2 cellular contexts compared by ENCODE assay signal in the genomic region with DNA sequence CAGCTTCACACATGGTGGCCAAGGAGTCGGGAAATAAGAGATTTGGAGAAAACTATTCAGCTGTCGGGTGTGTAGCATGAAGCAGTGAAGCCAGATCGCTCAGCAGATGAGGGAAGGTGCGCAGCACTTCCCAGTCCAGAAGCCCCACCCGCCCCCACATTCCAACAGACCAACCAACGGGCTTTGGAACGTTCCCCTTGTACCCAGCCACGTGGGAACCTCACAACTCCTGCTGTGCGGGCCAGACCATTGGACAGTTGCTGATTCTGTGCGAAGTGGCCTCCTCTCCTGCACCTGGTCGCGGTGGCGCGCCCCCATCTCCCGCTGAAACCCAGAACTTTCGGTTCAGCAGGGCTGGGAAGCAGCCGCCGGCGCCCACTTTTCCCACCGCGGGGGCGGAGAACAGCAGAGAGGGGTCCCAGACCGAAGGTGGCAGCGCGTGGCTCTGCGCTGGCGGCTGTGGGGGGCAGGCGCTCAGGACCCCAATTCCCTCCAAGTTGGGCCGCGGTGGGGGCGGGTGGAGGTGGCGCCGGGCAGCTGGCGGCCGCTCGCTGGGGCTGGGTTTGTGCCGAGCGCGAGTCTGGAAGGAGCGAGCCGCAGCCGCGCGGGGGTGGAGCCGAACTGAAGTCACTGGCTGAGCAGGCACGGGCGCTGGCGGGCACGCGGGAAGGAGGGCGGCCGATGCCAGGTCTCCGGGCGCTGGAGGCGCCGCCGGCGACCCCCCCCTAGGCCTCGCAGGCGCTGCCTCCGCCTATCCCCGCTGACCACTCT.
TF ChIP-seq lines count a peak whose summit lies in the region.

No MANE protein-coding gene starts in this region.

TF ChIP-seq in liver, 16 proteins besides CTCF, POLR2A, EP300 and RAD21 (continued from another document):
- TF ChIP-seq EGR1 (IDR thresholded peaks at IDR 0.05; ENCODE audit: low read depth in 2 of 2) (no peak), FOXA2 (IDR thresholded peaks at IDR 0.05) (no peak), NR2F2 (IDR thresholded peaks at IDR 0.05) (no peak), HNF4A (conservative IDR thresholded peaks at IDR 0.05) (no peak), MAX (IDR thresholded peaks at IDR 0.05) (no peak), ATF3 (IDR thresholded peaks at IDR 0.05) (no peak), TAF1 (conservative IDR thresholded peaks at IDR 0.05) (no peak)
- TF ChIP-seq, protein P1, sequence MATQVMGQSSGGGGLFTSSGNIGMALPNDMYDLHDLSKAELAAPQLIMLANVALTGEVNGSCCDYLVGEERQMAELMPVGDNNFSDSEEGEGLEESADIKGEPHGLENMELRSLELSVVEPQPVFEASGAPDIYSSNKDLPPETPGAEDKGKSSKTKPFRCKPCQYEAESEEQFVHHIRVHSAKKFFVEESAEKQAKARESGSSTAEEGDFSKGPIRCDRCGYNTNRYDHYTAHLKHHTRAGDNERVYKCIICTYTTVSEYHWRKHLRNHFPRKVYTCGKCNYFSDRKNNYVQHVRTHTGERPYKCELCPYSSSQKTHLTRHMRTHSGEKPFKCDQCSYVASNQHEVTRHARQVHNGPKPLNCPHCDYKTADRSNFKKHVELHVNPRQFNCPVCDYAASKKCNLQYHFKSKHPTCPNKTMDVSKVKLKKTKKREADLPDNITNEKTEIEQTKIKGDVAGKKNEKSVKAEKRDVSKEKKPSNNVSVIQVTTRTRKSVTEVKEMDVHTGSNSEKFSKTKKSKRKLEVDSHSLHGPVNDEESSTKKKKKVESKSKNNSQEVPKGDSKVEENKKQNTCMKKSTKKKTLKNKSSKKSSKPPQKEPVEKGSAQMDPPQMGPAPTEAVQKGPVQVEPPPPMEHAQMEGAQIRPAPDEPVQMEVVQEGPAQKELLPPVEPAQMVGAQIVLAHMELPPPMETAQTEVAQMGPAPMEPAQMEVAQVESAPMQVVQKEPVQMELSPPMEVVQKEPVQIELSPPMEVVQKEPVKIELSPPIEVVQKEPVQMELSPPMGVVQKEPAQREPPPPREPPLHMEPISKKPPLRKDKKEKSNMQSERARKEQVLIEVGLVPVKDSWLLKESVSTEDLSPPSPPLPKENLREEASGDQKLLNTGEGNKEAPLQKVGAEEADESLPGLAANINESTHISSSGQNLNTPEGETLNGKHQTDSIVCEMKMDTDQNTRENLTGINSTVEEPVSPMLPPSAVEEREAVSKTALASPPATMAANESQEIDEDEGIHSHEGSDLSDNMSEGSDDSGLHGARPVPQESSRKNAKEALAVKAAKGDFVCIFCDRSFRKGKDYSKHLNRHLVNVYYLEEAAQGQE (IDR thresholded peaks at IDR 0.05) = no peak

TF ChIP-seq in HepG2, 621 proteins besides CTCF, POLR2A, EP300 and RAD21 (continued from another document):
- TF ChIP-seq, protein P2, sequence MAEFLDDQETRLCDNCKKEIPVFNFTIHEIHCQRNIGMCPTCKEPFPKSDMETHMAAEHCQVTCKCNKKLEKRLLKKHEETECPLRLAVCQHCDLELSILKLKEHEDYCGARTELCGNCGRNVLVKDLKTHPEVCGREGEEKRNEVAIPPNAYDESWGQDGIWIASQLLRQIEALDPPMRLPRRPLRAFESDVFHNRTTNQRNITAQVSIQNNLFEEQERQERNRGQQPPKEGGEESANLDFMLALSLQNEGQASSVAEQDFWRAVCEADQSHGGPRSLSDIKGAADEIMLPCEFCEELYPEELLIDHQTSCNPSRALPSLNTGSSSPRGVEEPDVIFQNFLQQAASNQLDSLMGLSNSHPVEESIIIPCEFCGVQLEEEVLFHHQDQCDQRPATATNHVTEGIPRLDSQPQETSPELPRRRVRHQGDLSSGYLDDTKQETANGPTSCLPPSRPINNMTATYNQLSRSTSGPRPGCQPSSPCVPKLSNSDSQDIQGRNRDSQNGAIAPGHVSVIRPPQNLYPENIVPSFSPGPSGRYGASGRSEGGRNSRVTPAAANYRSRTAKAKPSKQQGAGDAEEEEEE (CRISPR knock-in tag; IDR thresholded peaks at IDR 0.05; ENCODE audit: borderline replicate concordance) = no peak
- TF ChIP-seq TAF1 (CRISPR knock-in tag; IDR thresholded peaks at IDR 0.05) (no peak), ZIK1 (CRISPR knock-in tag; IDR thresholded peaks at IDR 0.05; ENCODE audit: borderline replicate concordance, low read depth) (no peak), ZNF776 (CRISPR knock-in tag; IDR thresholded peaks at IDR 0.05) (no peak), SP2 (CRISPR knock-in tag; IDR thresholded peaks at IDR 0.05) (no peak), ARID3A (IDR thresholded peaks at IDR 0.05; ENCODE audit: low read depth, low read length) (no peak), BHLHE40 (IDR thresholded peaks at IDR 0.05; ENCODE audit: low read length) (no peak), SAP130 (CRISPR knock-in tag; IDR thresholded peaks at IDR 0.05; ENCODE audit: low read depth) (no peak)
- TF ChIP-seq, protein P3, sequence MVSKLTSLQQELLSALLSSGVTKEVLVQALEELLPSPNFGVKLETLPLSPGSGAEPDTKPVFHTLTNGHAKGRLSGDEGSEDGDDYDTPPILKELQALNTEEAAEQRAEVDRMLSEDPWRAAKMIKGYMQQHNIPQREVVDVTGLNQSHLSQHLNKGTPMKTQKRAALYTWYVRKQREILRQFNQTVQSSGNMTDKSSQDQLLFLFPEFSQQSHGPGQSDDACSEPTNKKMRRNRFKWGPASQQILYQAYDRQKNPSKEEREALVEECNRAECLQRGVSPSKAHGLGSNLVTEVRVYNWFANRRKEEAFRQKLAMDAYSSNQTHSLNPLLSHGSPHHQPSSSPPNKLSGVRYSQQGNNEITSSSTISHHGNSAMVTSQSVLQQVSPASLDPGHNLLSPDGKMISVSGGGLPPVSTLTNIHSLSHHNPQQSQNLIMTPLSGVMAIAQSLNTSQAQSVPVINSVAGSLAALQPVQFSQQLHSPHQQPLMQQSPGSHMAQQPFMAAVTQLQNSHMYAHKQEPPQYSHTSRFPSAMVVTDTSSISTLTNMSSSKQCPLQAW (CRISPR knock-in tag; IDR thresholded peaks at IDR 0.05) = no peak
- TF ChIP-seq, protein P4, sequence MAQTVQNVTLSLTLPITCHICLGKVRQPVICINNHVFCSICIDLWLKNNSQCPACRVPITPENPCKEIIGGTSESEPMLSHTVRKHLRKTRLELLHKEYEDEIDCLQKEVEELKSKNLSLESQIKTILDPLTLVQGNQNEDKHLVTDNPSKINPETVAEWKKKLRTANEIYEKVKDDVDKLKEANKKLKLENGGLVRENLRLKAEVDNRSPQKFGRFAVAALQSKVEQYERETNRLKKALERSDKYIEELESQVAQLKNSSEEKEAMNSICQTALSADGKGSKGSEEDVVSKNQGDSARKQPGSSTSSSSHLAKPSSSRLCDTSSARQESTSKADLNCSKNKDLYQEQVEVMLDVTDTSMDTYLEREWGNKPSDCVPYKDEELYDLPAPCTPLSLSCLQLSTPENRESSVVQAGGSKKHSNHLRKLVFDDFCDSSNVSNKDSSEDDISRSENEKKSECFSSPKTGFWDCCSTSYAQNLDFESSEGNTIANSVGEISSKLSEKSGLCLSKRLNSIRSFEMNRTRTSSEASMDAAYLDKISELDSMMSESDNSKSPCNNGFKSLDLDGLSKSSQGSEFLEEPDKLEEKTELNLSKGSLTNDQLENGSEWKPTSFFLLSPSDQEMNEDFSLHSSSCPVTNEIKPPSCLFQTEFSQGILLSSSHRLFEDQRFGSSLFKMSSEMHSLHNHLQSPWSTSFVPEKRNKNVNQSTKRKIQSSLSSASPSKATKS (CRISPR knock-in tag; IDR thresholded peaks at IDR 0.05) = no peak
TF ChIP-seq in HepG2: peak in this region for 0.
